23 cellular contexts compared by ENCODE assay signal in the genomic region with DNA sequence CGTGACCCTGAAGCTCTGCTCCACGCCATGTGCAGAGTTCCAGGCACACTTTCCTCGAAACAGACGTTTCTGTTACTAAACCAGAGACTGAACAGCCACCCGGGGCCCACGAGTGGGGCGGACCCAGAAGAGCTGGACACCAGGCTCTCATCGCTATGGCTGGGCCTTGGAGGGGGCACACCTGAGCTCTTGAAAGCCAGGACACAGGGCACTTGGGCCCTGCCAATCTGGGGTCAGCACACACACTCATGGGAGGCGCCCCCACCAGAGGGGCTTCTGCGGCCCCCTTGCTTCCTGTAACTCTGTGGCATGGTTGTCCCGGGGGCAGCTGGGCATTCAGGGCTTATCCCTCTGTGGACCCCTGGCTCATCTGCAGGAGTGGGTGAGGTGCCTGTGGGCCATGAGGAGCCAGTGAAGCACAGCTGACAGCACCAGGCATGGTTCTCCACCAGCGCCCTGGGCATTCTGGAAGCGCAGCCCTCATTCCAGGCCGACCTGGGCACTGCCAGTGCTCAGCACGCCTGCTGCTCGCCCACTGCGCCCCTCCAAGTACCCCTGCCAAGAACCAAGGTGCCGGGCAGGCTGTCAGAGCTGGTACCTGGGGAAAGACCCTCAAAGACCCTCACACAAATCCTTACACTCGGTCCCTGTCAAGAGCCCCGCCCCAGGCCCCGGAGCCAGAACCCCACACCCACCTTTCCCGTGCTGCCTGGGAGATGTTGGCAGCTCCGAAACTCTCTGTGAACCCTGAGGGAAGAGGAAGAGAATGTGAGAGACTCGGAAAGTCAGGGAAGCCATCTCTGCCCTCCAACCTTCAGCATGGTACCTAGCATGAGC.
DNase-seq lines count a peak whose midpoint lies in the region; ATAC-seq, FAIRE-seq and TF ChIP-seq lines count a peak whose summit lies in the region.
"Had no signal": no experiment of that assay in that cellular context is flagged by ENCODE, and none has a peak within 500 bp of the region (broad histone marks: within the 10 kb centered on the region; RNA-seq: fewer than 3 reads in every experiment).

No MANE protein-coding gene starts in this region.

- FAIRE-seq in kidney (lab: Jason Lieb, UNC) = no peak
- FAIRE-seq: GM12891, H1, K562 had no signal

- DNase-seq in activated T-cell treated with anti-CD3 and anti-CD28 coated beads, Interleukin-2, amount 50 U/mL, for 72 hours = no peak
- no peak for DNase-seq in activated T-cell treated with anti-CD3 and anti-CD28 coated beads for 4 hours
- DNase-seq in activated CD8-positive, alpha-beta T cell treated with anti-CD3 and anti-CD28 coated beads, Interleukin-2, amount 10 ng/mL, durations not matched to agents 7 days and 5 days = no peak
- peak; percentile 72 for DNase-seq in kidney
- no peak for DNase-seq in stimulated activated effector memory CD8-positive, alpha-beta T cell treated with anti-CD3 and anti-CD28 coated beads, Interleukin-12 subunit alpha, Interleukin-12 subunit beta, amount 100 ng/mL, for 72 hours (ENCODE audit: low spot score in 2 of 2)
- no peak for DNase-seq in GM10266 (ENCODE audit: extremely low spot score)
- DNase-seq in stimulated activated naive CD4-positive, alpha-beta T cell (lab: John Stamatoyannopoulos, UW) = no peak
- DNase-seq: activated B cell treated with CpG ODN at 0.5 μM for 24 hours, adrenal gland, DMS79, mammary epithelial cell, NCI-H526 treated with DMSO at 0.1 percent for 48 hours, RPMI8226, sigmoid colon, SK-N-SH, T1000 had no signal

- no peaks in the 10 kb centered on the region for H3K9me3 ChIP-seq in kidney (ENCODE audit: control insufficient read depth in 1 of 2, low read length in 2 of 2)
- H3K9me3 ChIP-seq: adrenal gland, sigmoid colon, SK-N-SH, thoracic aorta had no signal

- TF ChIP-seq CTCF in kidney (IDR thresholded peaks at IDR 0.05; ENCODE audit: borderline replicate concordance, extremely low read depth, insufficient read depth) = no peak
- no peak for TF ChIP-seq CTCF in GM10266 (IDR thresholded peaks at IDR 0.05; ENCODE audit: control insufficient read depth, insufficient read depth, low read depth, missing control alignments)

- H3K27ac ChIP-seq in kidney (ENCODE audit: low read depth in 2 of 2, low read length in 2 of 2) = no peak overlapping the region
- H3K27ac ChIP-seq: parathyroid adenoma, sigmoid colon, thoracic aorta had no signal

- CTCF ChIA-PET in activated CD8-positive, alpha-beta T cell treated with anti-CD3 and anti-CD28 coated beads, Interleukin-2, amount 10 ng/mL, durations not matched to agents 7 days and 5 days (lab: Charles Lee) = interaction anchor here (1.0 to 3.3 kb wide), 7 partner anchors 13 to 293 kb away, joined by 3 to 18 read pairs (median 4); no protein-coding TSS in a partner anchor

- POLR2A ChIA-PET in activated CD8-positive, alpha-beta T cell treated with anti-CD3 and anti-CD28 coated beads, Interleukin-2, amount 10 ng/mL, durations not matched to agents 7 days and 5 days (lab: Charles Lee) = interaction anchor here (0.8 to 3.6 kb wide), 5 partner anchors 12 to 97 kb away, joined by 3 to 21 read pairs (median 5); no protein-coding TSS in a partner anchor

- H3K4me1 Mint-ChIP-seq in activated T-cell treated with anti-CD3 and anti-CD28 coated beads, Interleukin-2, amount 50 U/mL, for 72 hours (ENCODE audit: low read depth) = peaks cover 21% of the 10 kb centered on the region
- H3K4me1 Mint-ChIP-seq in activated CD8-positive, alpha-beta T cell treated with anti-CD3 and anti-CD28 coated beads, Interleukin-2, amount 10 ng/mL, durations not matched to agents 7 days and 5 days (ENCODE audit: low read depth) = peaks cover 52% of the 10 kb centered on the region
- H3K4me1 Mint-ChIP-seq in stimulated activated effector memory CD8-positive, alpha-beta T cell treated with anti-CD3 and anti-CD28 coated beads, Interleukin-12 subunit alpha, Interleukin-12 subunit beta, amount 100 ng/mL, for 72 hours = peaks cover 67% of the 10 kb centered on the region
- H3K4me1 Mint-ChIP-seq: activated B cell treated with CpG ODN at 0.5 μM for 24 hours had no signal

- no peak overlapping the region for H3K4me3 ChIP-seq in kidney (ENCODE audit: low read length in 2 of 2)
- H3K4me3 ChIP-seq: adrenal gland, K562, sigmoid colon, thoracic aorta had no signal

- peaks cover 28 to 50% of the 10 kb centered on the region in 2 donors for H3K36me3 ChIP-seq in kidney (ENCODE audit: control insufficient read depth in 1 of 2, insufficient read depth in 2 of 2, low read length in 2 of 2)

- intact Hi-C loops in kidney (cut with DNase I) = no loop called here

- peaks cover 9 to 10% of the 10 kb centered on the region in 2 donors for H3K4me1 ChIP-seq in kidney (ENCODE audit: control insufficient read depth in 1 of 2, insufficient read depth in 1 of 2, low read depth in 1 of 2, low read length in 2 of 2)
- H3K4me1 ChIP-seq: parathyroid adenoma, sigmoid colon had no signal

- ATAC-seq in activated T-cell treated with anti-CD3 and anti-CD28 coated beads, Interleukin-2, amount 50 U/mL, for 72 hours (replicated peaks in 1 of 2) = no peak
- ATAC-seq in activated CD8-positive, alpha-beta T cell treated with anti-CD3 and anti-CD28 coated beads, Interleukin-2, amount 10 ng/mL, durations not matched to agents 7 days and 5 days = no peak
- ATAC-seq in stimulated activated effector memory CD8-positive, alpha-beta T cell treated with anti-CD3 and anti-CD28 coated beads, Interleukin-12 subunit alpha, Interleukin-12 subunit beta, amount 100 ng/mL, for 72 hours = no peak
- ATAC-seq in HG03196 (IDR thresholded peaks at IDR 0.05; ENCODE audit: unreplicated experiment) = no peak
- ATAC-seq: K562 had no signal

- H3K27me3 Mint-ChIP-seq in activated T-cell treated with anti-CD3 and anti-CD28 coated beads, Interleukin-2, amount 50 U/mL, for 72 hours (ENCODE audit: low read depth) = no peaks in the 10 kb centered on the region
- H3K27me3 Mint-ChIP-seq in activated CD8-positive, alpha-beta T cell treated with anti-CD3 and anti-CD28 coated beads, Interleukin-2, amount 10 ng/mL, durations not matched to agents 7 days and 5 days (ENCODE audit: low read depth) = no peaks in the 10 kb centered on the region
- H3K27me3 Mint-ChIP-seq: activated B cell treated with CpG ODN at 0.5 μM for 24 hours; dendritic cell treated with granulocyte-macrophage colony-stimulating factor and Interleukin-4, amounts not matched to agents 40 ng/mL and 50 ng/mL, for 4 days had no signal

- no peaks in the 10 kb centered on the region for H3K9me3 Mint-ChIP-seq in activated T-cell treated with anti-CD3 and anti-CD28 coated beads, Interleukin-2, amount 50 U/mL, for 72 hours
- H3K9me3 Mint-ChIP-seq in activated CD8-positive, alpha-beta T cell treated with anti-CD3 and anti-CD28 coated beads, Interleukin-2, amount 10 ng/mL, durations not matched to agents 7 days and 5 days (ENCODE audit: insufficient read depth) = no peaks in the 10 kb centered on the region
- no peaks in the 10 kb centered on the region for H3K9me3 Mint-ChIP-seq in stimulated activated effector memory CD8-positive, alpha-beta T cell treated with anti-CD3 and anti-CD28 coated beads, Interleukin-12 subunit alpha, Interleukin-12 subunit beta, amount 100 ng/mL, for 72 hours
- H3K9me3 Mint-ChIP-seq: activated B cell treated with CpG ODN at 0.5 μM for 24 hours; dendritic cell treated with granulocyte-macrophage colony-stimulating factor and Interleukin-4, amounts not matched to agents 40 ng/mL and 50 ng/mL, for 4 days had no signal

- peak overlapping the region; percentile 58 to 63 for H3K4me3 Mint-ChIP-seq in activated T-cell treated with anti-CD3 and anti-CD28 coated beads, Interleukin-2, amount 50 U/mL, for 72 hours
- H3K4me3 Mint-ChIP-seq in activated CD8-positive, alpha-beta T cell treated with anti-CD3 and anti-CD28 coated beads, Interleukin-2, amount 10 ng/mL, durations not matched to agents 7 days and 5 days = peak overlapping the region; percentile 64
- peak overlapping the region; percentile 89 for H3K4me3 Mint-ChIP-seq in stimulated activated effector memory CD8-positive, alpha-beta T cell treated with anti-CD3 and anti-CD28 coated beads, Interleukin-12 subunit alpha, Interleukin-12 subunit beta, amount 100 ng/mL, for 72 hours
- H3K4me3 Mint-ChIP-seq: activated B cell treated with CpG ODN at 0.5 μM for 24 hours; dendritic cell treated with granulocyte-macrophage colony-stimulating factor and Interleukin-4, amounts not matched to agents 40 ng/mL and 50 ng/mL, for 4 days had no signal

- peak overlapping the region; percentile 64 for H3K27ac Mint-ChIP-seq in activated T-cell treated with anti-CD3 and anti-CD28 coated beads, Interleukin-2, amount 50 U/mL, for 72 hours
- peak overlapping the region; percentile 92 for H3K27ac Mint-ChIP-seq in activated CD8-positive, alpha-beta T cell treated with anti-CD3 and anti-CD28 coated beads, Interleukin-2, amount 10 ng/mL, durations not matched to agents 7 days and 5 days
- peak overlapping the region; percentile 97 for H3K27ac Mint-ChIP-seq in stimulated activated effector memory CD8-positive, alpha-beta T cell treated with anti-CD3 and anti-CD28 coated beads, Interleukin-12 subunit alpha, Interleukin-12 subunit beta, amount 100 ng/mL, for 72 hours
- H3K27ac Mint-ChIP-seq: activated B cell treated with CpG ODN at 0.5 μM for 24 hours; dendritic cell treated with granulocyte-macrophage colony-stimulating factor and Interleukin-4, amounts not matched to agents 40 ng/mL and 50 ng/mL, for 4 days had no signal

- H3K9ac ChIP-seq in kidney (ENCODE audit: low read length in 2 of 2) = no peak overlapping the region
- H3K9ac ChIP-seq: parathyroid adenoma, SK-N-SH had no signal

- peaks cover 5 to 12% of the 10 kb centered on the region in 2 donors for H3K36me3 Mint-ChIP-seq in activated T-cell treated with anti-CD3 and anti-CD28 coated beads, Interleukin-2, amount 50 U/mL, for 72 hours (ENCODE audit: insufficient read depth in 2 of 2)
- peaks cover 73% of the 10 kb centered on the region for H3K36me3 Mint-ChIP-seq in activated CD8-positive, alpha-beta T cell treated with anti-CD3 and anti-CD28 coated beads, Interleukin-2, amount 10 ng/mL, durations not matched to agents 7 days and 5 days (ENCODE audit: low read depth)
- peaks cover 69% of the 10 kb centered on the region for H3K36me3 Mint-ChIP-seq in stimulated activated effector memory CD8-positive, alpha-beta T cell treated with anti-CD3 and anti-CD28 coated beads, Interleukin-12 subunit alpha, Interleukin-12 subunit beta, amount 100 ng/mL, for 72 hours
